Comparison of ENCODE assay signal across 8 cellular contexts in the genomic region with DNA sequence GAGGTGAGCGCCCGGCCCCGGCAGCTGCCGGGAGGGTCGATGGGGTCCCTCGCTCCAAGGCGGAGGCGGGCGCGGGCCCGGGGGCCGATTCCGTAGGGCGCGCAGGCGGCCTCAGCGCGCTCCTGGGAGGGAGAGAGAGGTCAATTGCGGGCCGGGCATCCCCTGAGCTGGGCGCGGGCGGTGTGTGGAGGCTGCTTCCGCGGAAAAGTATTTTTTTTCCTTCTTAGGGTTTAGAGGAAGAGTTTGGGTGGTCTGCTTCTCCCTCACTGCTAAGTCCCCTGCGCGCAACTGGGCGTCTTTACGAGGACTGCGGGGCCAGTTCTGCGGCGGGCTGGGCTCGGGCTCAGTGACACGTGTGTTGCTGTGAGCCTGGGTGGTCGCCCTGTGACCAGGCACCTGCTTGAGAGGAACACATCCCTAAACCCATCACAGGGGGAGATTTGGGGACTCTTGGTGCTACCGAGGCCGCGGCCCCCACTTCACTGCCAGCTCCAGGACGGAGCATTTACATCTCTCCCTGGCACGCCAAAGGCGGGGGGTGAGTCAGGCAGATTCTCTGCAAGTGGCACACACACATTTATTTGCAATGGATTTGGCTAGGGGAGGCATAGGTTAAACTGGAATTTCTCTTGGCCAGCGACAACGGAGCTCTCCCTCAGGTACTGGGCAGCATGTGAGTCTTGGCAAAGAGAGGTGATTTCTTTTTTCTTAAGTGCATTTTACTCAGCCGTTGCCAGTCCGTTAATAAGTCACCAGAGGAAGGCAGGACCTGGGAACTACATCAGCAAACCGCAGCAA.
DNase-seq lines count a peak whose midpoint lies in the region; ATAC-seq and TF ChIP-seq lines count a peak whose summit lies in the region.

No MANE protein-coding gene starts in this region.

- no peak for TF ChIP-seq CTCF in MM.1S (IDR thresholded peaks at IDR 0.05; ENCODE audit: low read length)

- no peak overlapping the region for H3K27ac Mint-ChIP-seq in activated naive CD8-positive, alpha-beta T cell

- no peaks in the 10 kb centered on the region for H3K36me3 Mint-ChIP-seq in activated naive CD8-positive, alpha-beta T cell

- H3K79me2 ChIP-seq in MM.1S (ENCODE audit: low read length), result no peaks in the 10 kb centered on the region

- peak overlapping the region; percentile 83 for H3K4me3 Mint-ChIP-seq in activated naive CD8-positive, alpha-beta T cell

- DNase-seq in Right ventricle myocardium inferior (ENCODE audit: missing footprints) (peak; percentile 75), cardiac septum (ENCODE audit: low spot score) (no peak), MM.1S (no peak), right cardiac atrium (peak in 2 of 3 donors; percentile 28 to 69), NCI-H1694 treated with DMSO at 0.1 percent for 48 hours (lab: John Stamatoyannopoulos, UW) (no peak)

- H3K36me3 ChIP-seq in MM.1S (replicated peaks; ENCODE audit: insufficient read depth, low read length) (no peaks in the 10 kb centered on the region), rectal smooth muscle tissue (ENCODE audit: control insufficient read depth, insufficient read depth, low read length) (no peaks in the 10 kb centered on the region)

- H3K4me2 ChIP-seq in MM.1S (ENCODE audit: low read depth, low read length), result peak overlapping the region; percentile 70

- H3K9me3 ChIP-seq in MM.1S (replicated peaks; ENCODE audit: insufficient read depth, low read length) (no peaks in the 10 kb centered on the region), right cardiac atrium (ENCODE audit: control insufficient read depth, low read length) (no peaks in the 10 kb centered on the region)

- no peaks in the 10 kb centered on the region for H3K9me2 ChIP-seq in MM.1S (replicated peaks; ENCODE audit: insufficient read depth, low read length)

- H3K27me3 ChIP-seq in MM.1S (replicated peaks; ENCODE audit: insufficient read depth, low read length) (no peaks in the 10 kb centered on the region), right cardiac atrium (ENCODE audit: control insufficient read depth, insufficient read depth) (no peaks in the 10 kb centered on the region), rectal smooth muscle tissue (ENCODE audit: control insufficient read depth, insufficient read depth, low read length) (no peaks in the 10 kb centered on the region)

- peaks cover 28% of the 10 kb centered on the region for H3K4me1 Mint-ChIP-seq in activated naive CD8-positive, alpha-beta T cell (ENCODE audit: low read depth)

- ATAC-seq in Right ventricle myocardium inferior, result peak; percentile 21
- ATAC-seq in right cardiac atrium, result peak; percentile 50 to 60
- no peak for ATAC-seq in HG02852 (IDR thresholded peaks at IDR 0.05; ENCODE audit: unreplicated experiment)

- 1% methylated on average over 46 of the region's 46 CpGs for WGBS in right cardiac atrium

- H2AFZ ChIP-seq in MM.1S (ENCODE audit: low read length), result peak overlapping the region; percentile 68

- no peak overlapping the region for H3K27ac ChIP-seq in MM.1S (ENCODE audit: low read length)
- H3K27ac ChIP-seq in right cardiac atrium (ENCODE audit: low read length), result peak overlapping the region; percentile 69
- no peak overlapping the region for H3K27ac ChIP-seq in rectal smooth muscle tissue (ENCODE audit: low read depth, low read length)

- peak overlapping the region; percentile 67 for H3K4me3 ChIP-seq in MM.1S (ENCODE audit: low read length)
- H3K4me3 ChIP-seq in right cardiac atrium (ENCODE audit: low read length), result peak overlapping the region; percentile 81
- H3K4me3 ChIP-seq in rectal smooth muscle tissue (ENCODE audit: low read length), result peak overlapping the region; percentile 84

- peaks cover 50% of the 10 kb centered on the region for H3K27me3 Mint-ChIP-seq in activated naive CD8-positive, alpha-beta T cell

- no peaks in the 10 kb centered on the region for H4K20me1 ChIP-seq in MM.1S (ENCODE audit: insufficient read depth, low read length)

- intact Hi-C loops in Right ventricle myocardium inferior (cut with DNase I), result loop anchor here (2.0 kb wide), 1 partner anchor 43 kb away; no protein-coding TSS in a partner anchor
- intact Hi-C loops in cardiac septum (cut with DNase I), result loop anchor here (2.0 to 5.0 kb wide), 2 partner anchors 43 to 65 kb away; no protein-coding TSS in a partner anchor
- intact Hi-C loops in right cardiac atrium (cut with DNase I), result loop anchor here in 3 of 4 donors (5.0 to 10.0 kb wide), 4 partner anchors 40 to 527 kb away; no protein-coding TSS in a partner anchor

- H3K9ac ChIP-seq in MM.1S (ENCODE audit: low read length), result peak overlapping the region; percentile 35; the same call in 1 of the 2 replicates
- peak overlapping the region; percentile 24 for H3K9ac ChIP-seq in rectal smooth muscle tissue (ENCODE audit: low read length)

- 0 out of 2 replicates have a peak, but pooled peaks cover 3% of the 10 kb centered on the region for H3F3A ChIP-seq in MM.1S (ENCODE audit: insufficient read depth, low read length)

- H3K9me3 Mint-ChIP-seq in activated naive CD8-positive, alpha-beta T cell (ENCODE audit: low read depth), result no peaks in the 10 kb centered on the region

- no peaks in the 10 kb centered on the region; the same call in 1 of the 2 replicates for H3K4me1 ChIP-seq in MM.1S (ENCODE audit: low read length)
- no peaks in the 10 kb centered on the region for H3K4me1 ChIP-seq in right cardiac atrium (ENCODE audit: control insufficient read depth, insufficient read depth, low read length)
- H3K4me1 ChIP-seq in rectal smooth muscle tissue (ENCODE audit: control insufficient read depth, insufficient read depth, low read length), result no peaks in the 10 kb centered on the region

Comparison
In these comparisons a context has a peak if more than half of its experiments do, and no peak if none do; other contexts are left out.
1. DNase-seq: peak in Right ventricle myocardium inferior (single experiment) and right cardiac atrium (2 of 3); none in cardiac septum (single experiment), MM.1S (single experiment) and NCI-H1694 treated with DMSO at 0.1 percent for 48 hours (single experiment).
2. Peak in every context shown above with its lines, with median percentiles within 50 percentile points of each other: H3K4me3 ChIP-seq.